ENCODE assay signal across 8 cellular contexts in the genomic region with DNA sequence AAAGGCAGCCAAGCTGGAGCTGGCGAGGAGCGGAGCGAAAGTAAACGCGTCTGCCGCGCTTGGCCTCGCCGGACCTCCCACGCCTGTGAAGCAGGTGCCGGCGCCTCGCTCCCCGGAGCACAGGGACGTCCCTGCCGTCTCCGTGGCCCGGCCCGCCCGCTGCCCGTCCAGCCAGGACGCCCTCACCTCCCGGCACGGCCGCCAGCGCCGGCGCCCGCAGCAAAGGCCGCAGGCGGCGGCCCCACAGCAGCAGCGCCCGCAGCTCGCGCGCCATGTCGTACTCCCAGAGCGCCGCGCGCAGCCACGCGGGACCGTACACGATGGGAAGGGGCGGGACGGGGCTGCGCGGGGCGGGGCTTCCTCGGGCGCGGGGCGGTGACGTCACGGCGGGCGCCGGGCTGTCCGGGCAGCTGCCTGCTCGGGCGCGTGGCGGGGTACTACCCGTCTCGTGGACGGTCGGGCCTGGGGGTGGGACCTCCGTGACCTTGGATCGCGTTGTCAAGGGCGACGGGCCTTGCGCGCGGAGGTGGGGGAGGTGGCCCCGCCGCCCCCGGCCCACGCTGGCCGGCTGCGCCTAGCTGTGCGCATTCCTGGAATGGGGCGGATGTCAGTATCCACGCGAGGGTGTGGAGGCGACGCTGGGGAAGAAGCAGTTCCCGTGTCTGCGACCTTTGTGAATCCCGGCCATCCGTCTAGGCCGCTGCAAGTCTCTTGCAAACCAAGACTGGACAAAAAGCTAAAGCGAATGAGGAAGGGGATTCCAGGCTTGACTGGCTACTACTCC. TPM values are rescaled to one million over a fixed set of nuclear protein-coding genes. Genes with fewer than 3 reads are reported as not detected.
DNase-seq lines count a peak whose midpoint lies in the region; ATAC-seq and TF ChIP-seq lines count a peak whose summit lies in the region.

TRAP1 (minus strand) TSS at position 290 of the 784 bp plus-strand sequence; CDS start at position 274, 16 bp downstream.

- TF ChIP-seq CTCF in HCT116 (IDR thresholded peaks at IDR 0.05 in 2 of 3, conservative IDR thresholded peaks at IDR 0.05 in 1 of 3; ENCODE audit: borderline replicate concordance in 1 of 3, insufficient read depth in 1 of 3, low read depth in 2 of 3, low read length in 2 of 3) = no peak
- peak; percentile 13 for TF ChIP-seq CTCF in parathyroid adenoma (IDR thresholded peaks at IDR 0.05)
- no peak for TF ChIP-seq CTCF in thyroid gland (IDR thresholded peaks at IDR 0.05)

- H3K4me2 ChIP-seq in HCT116 (ENCODE audit: low read length) = peak within 1 kb of the TSS; percentile 77
- H3K4me2 ChIP-seq in parathyroid adenoma (ENCODE audit: low read length) = peak within 1 kb of the TSS; percentile 94

- H3K36me3 ChIP-seq in HCT116 (ENCODE audit: control insufficient read depth in 1 of 2, insufficient read depth in 2 of 2, low read length in 2 of 2) = peaks cover under 1 to 15% of the 10 kb centered on the region in 2 experiments; a peak in 1 of 4 replicates
- H3K36me3 ChIP-seq in parathyroid adenoma (ENCODE audit: control insufficient read depth, insufficient read depth, low read length) = no peaks in the 10 kb centered on the region
- no peaks in the 10 kb centered on the region for H3K36me3 ChIP-seq in thyroid gland

- RAD21 ChIA-PET in HCT116 (lab: Charles Lee; ENCODE audit: low non-redundant PET in 1 of 2, low total read pairs in 2 of 2, uncharacterized antibody in 2 of 2, unreplicated experiment in 2 of 2) = no interaction called here

- TF ChIP-seq POLR2A in HCT116 (IDR thresholded peaks at IDR 0.05; ENCODE audit: borderline replicate concordance, extremely low read depth, insufficient read depth, insufficient read length) (peak; percentile 90), thyroid gland (IDR thresholded peaks at IDR 0.05) (peak; percentile 53 to 78)

- ATAC-seq in HCT116 (peak; percentile 92), Right ventricle myocardium superior (ENCODE audit: poor library complexity) (peak; percentile 98)

- intact Hi-C loops in HCT116 (cut with micrococcal nuclease) (no loop called here), Right ventricle myocardium superior (cut with DNase I) (no loop called here), thyroid gland (cut with DNase I) (no loop called here)

- POLR2A ChIA-PET in HCT116 (lab: Charles Lee) = no interaction called here

- H3K9ac ChIP-seq in HCT116 (ENCODE audit: low read length) (peak within 1 kb of the TSS; percentile 99), parathyroid adenoma (peak within 1 kb of the TSS; percentile 94)

- no peaks in the 10 kb centered on the region for H3K9me2 ChIP-seq in HCT116 (ENCODE audit: insufficient read depth)

- TF ChIP-seq RAD21 in HCT116 (IDR thresholded peaks at IDR 0.05; ENCODE audit: low read depth) = no peak

- H3K4me3 ChIP-seq in HCT116 (replicated peaks in 1 of 2; ENCODE audit: low read depth in 1 of 2, low read length in 2 of 2) (peak within 1 kb of the TSS; percentile 79 to 95), parathyroid adenoma (ENCODE audit: low read depth, low read length) (peak within 1 kb of the TSS; percentile 74), thyroid gland (replicated peaks in 1 of 3) (peak within 1 kb of the TSS; percentile 75 to 92 (median 85))

- DNase-seq in GM03348 (ENCODE audit: low spot score) = peak; percentile 99
- DNase-seq in HCT116 (ENCODE audit: low read depth, low spot score) = peak; percentile 49
- DNase-seq in MV-4-11 (lab: John Stamatoyannopoulos, UW) = peak; percentile 77
- DNase-seq in SW480 (ENCODE audit: low spot score) = peak; percentile 67
- peak; percentile 86 for DNase-seq in activated naive CD8-positive, alpha-beta T cell treated with anti-CD3 and anti-CD28 coated beads, Interleukin-2, amount 50 U/mL, for 16 hours (ENCODE audit: low read depth, low spot score)
- DNase-seq in Right ventricle myocardium superior = peak; percentile 94
- peak; percentile 88 for DNase-seq in thyroid gland

- H3K4me1 ChIP-seq in HCT116 (ENCODE audit: control insufficient read depth in 1 of 2, insufficient read depth in 2 of 2, low read length in 2 of 2) (peaks cover 7 to 19% of the 10 kb centered on the region in 2 experiments), parathyroid adenoma (peaks cover 7% of the 10 kb centered on the region), thyroid gland (peaks cover 9 to 12% of the 10 kb centered on the region in 2 donors)

- H3K27me3 ChIP-seq in HCT116 (ENCODE audit: insufficient read depth, low read length) = no peaks in the 10 kb centered on the region
- no peaks in the 10 kb centered on the region for H3K27me3 ChIP-seq in parathyroid adenoma (ENCODE audit: control insufficient read depth, insufficient read depth, low read length)
- H3K27me3 ChIP-seq in thyroid gland = no peaks in the 10 kb centered on the region

- CTCF ChIA-PET in HCT116 (lab: Charles Lee) = interaction anchor here (0.5 kb wide), 1 partner anchor 25 kb away, joined by 3 read pairs; no protein-coding TSS in a partner anchor

- peak within 1 kb of the TSS; percentile 35 for H2AFZ ChIP-seq in HCT116 (ENCODE audit: low read depth, low read length, poor library complexity, severe bottlenecking)
- H2AFZ ChIP-seq in parathyroid adenoma = peak within 1 kb of the TSS; percentile 100

- H3K27ac ChIP-seq in HCT116 (ENCODE audit: low read depth, low read length) (peak within 1 kb of the TSS; percentile 82), parathyroid adenoma (peak within 1 kb of the TSS; percentile 93), thyroid gland (peak within 1 kb of the TSS; percentile 83 to 85 (median 83))

- H4K20me1 ChIP-seq in HCT116 (ENCODE audit: insufficient read depth) = peaks cover 8% of the 10 kb centered on the region; the same call in 1 of the 2 replicates

- no TSS peak for BruUV-seq in HCT116 (replicated peaks; lab: Mats Ljungman, UMichigan)

- 1 to 3% methylated on average over 5 to 17 of the region's 95 CpGs for WGBS in thyroid gland, 2 donors

- H3K79me2 ChIP-seq in HCT116 (ENCODE audit: insufficient read depth, low read length) (peaks cover 50% of the 10 kb centered on the region), parathyroid adenoma (peaks cover 11% of the 10 kb centered on the region)

- H3K9me3 ChIP-seq in HCT116 (ENCODE audit: control insufficient read depth in 1 of 2, insufficient read depth in 1 of 2, low read depth in 1 of 2, low read length in 2 of 2) (no peaks in the 10 kb centered on the region), parathyroid adenoma (ENCODE audit: control insufficient read depth, low read length) (no peaks in the 10 kb centered on the region), thyroid gland (no peaks in the 10 kb centered on the region)

TF ChIP-seq in HCT116, 20 proteins besides CTCF, POLR2A, EP300 and RAD21 (continues in another document):
- no peak for TF ChIP-seq EGR1 (IDR thresholded peaks at IDR 0.05; ENCODE audit: low read depth)
- peak; percentile 84 for TF ChIP-seq SRF (IDR thresholded peaks at IDR 0.05; ENCODE audit: low read depth)
- peak; percentile 91 for TF ChIP-seq YY1 (IDR thresholded peaks at IDR 0.05; ENCODE audit: extremely low read depth, insufficient replicate concordance, low read depth, low read length)
- no peak for TF ChIP-seq ZNF274 (IDR thresholded peaks at IDR 0.05; ENCODE audit: low read depth, low read length)
- no peak for TF ChIP-seq EZH2 (IDR thresholded peaks at IDR 0.05)
- TF ChIP-seq ZBTB33 (IDR thresholded peaks at IDR 0.05; ENCODE audit: extremely low read depth, insufficient replicate concordance, low read length) = no peak
- TF ChIP-seq, protein P1, sequence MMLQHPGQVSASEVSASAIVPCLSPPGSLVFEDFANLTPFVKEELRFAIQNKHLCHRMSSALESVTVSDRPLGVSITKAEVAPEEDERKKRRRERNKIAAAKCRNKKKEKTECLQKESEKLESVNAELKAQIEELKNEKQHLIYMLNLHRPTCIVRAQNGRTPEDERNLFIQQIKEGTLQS (IDR thresholded peaks at IDR 0.05) = no peak
- TF ChIP-seq TCF7L2 (IDR thresholded peaks at IDR 0.05; ENCODE audit: borderline replicate concordance, extremely low read depth, insufficient read depth, insufficient read length) = no peak
- TF ChIP-seq SIN3A (IDR thresholded peaks at IDR 0.05; ENCODE audit: low read depth) = peak; percentile 94
- TF ChIP-seq FOSL1 (IDR thresholded peaks at IDR 0.05; ENCODE audit: low read depth) = no peak
- TF ChIP-seq ELF1 (IDR thresholded peaks at IDR 0.05; ENCODE audit: borderline replicate concordance, low read depth) = no peak
- peak; percentile 91 for TF ChIP-seq ZFX (IDR thresholded peaks at IDR 0.05)
- no peak for TF ChIP-seq EZH2phosphoT487 (IDR thresholded peaks at IDR 0.05; ENCODE audit: borderline replicate concordance)
- no peak for TF ChIP-seq JUND (IDR thresholded peaks at IDR 0.05)
- peak; percentile 71 for TF ChIP-seq SP1 (IDR thresholded peaks at IDR 0.05; ENCODE audit: low read depth)

RNA-seq across cellular contexts. Expression of gene TRAP1, which starts in this region (rescaled TPM):
- total RNA-seq in HCT116 (2021; ENCODE audit: unreplicated experiment) (416 TPM), Right ventricle myocardium superior (146 TPM), thyroid gland (10 to 100 TPM; 37.3 to 58.3 (median 53.9) TPM)
- 490 and 552 TPM in 2 replicates for polyA plus RNA-seq in HCT116 (2012)

Comparison
In these comparisons a context has a peak if more than half of its experiments do, and no peak if none do; other contexts are left out.
1. Peak in every context shown above with its lines: DNase-seq, ATAC-seq, H3K4me3 ChIP-seq and H3K27ac ChIP-seq.
2. DNase-seq: peak in every context shown above with its lines; median percentile 99 in GM03348; 94 in Right ventricle myocardium superior; 88 in thyroid gland; 86 in activated naive CD8-positive, alpha-beta T cell treated with anti-CD3 and anti-CD28 coated beads, Interleukin-2, amount 50 U/mL, for 16 hours; 77 in MV-4-11; 67 in SW480; 49 in HCT116.